9 cellular contexts compared by ENCODE assay signal in the genomic region with DNA sequence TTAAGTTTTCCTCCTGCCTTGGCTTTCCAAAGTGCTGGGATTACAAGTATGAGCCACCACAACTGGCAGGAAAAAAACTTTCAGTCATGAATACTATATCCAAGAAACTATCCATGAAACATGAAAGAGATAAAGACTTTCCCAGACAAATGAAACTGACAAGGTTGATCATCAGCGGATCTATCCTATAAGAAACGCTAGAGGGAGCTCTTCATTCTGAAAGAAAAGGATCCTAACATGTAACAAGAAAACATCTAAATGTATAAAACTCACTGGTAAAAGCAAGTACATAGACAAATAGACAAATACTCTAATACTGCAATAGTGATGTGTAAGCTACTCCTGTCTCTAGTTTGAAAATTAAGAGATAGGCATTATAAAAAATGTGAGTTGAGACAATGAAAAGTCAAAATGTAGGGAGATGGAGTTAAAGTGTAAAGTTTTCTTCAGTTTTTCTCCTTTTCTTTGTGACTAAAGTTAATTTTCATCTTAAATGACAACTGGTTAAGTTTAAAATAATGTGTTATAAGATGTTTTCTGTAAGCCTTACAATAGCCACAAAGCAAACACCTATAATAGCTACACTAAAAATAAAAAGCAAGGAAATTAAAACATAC.
DNase-seq lines count a peak whose midpoint lies in the region; ATAC-seq and TF ChIP-seq lines count a peak whose summit lies in the region.
"Had no signal": no experiment of that assay in that cellular context is flagged by ENCODE, and none has a peak within 500 bp of the region (broad histone marks: within the 10 kb centered on the region; RNA-seq: fewer than 3 reads in every experiment).

No MANE protein-coding gene starts in this region.

- ATAC-seq in HG02642 (IDR thresholded peaks at IDR 0.05; ENCODE audit: poor library complexity, unreplicated experiment) = no peak

- TF ChIP-seq POLR2A in NB4 (IDR thresholded peaks at IDR 0.05; ENCODE audit: extremely low read depth, insufficient read length) = no peak

- H3K4me3 ChIP-seq in NB4 (ENCODE audit: low read depth, low read length) = no peak overlapping the region
- H3K4me3 ChIP-seq: SJCRH30 had no signal

- TF ChIP-seq CTCF in NB4 (IDR thresholded peaks at IDR 0.05; ENCODE audit: low read depth, low read length) = peak; percentile 35

- DNase-seq in GF-D8 (lab: John Stamatoyannopoulos, UW) = peak; percentile 6
- DNase-seq in NB4 (ENCODE audit: low read depth) = peak; percentile 48
- DNase-seq in amniotic stem cell (lab: John Stamatoyannopoulos, UW) = peak; percentile 40
- peak; percentile 55 for DNase-seq in kidney tubule cell (ENCODE audit: low spot score)
- no peak for DNase-seq in T1000 (lab: John Stamatoyannopoulos, UW)
- no peak for DNase-seq in cerebellar nuclear complex (lab: John Stamatoyannopoulos, UW)
- DNase-seq in stimulated activated CD4-positive, alpha-beta T cell treated with anti-CD3 and anti-CD28 coated beads, Interleukin-12 subunit alpha, Interleukin-12 subunit beta, amount 100 ng/mL, for 4 hours = no peak

Comparison
In these comparisons a context has a peak if more than half of its experiments do, and no peak if none do; other contexts are left out.
1. DNase-seq: peak in GF-D8 (single experiment), NB4 (single experiment), amniotic stem cell (single experiment) and kidney tubule cell (single experiment); none in T1000 (single experiment), cerebellar nuclear complex (0 of 2) and stimulated activated CD4-positive, alpha-beta T cell treated with anti-CD3 and anti-CD28 coated beads, Interleukin-12 subunit alpha, Interleukin-12 subunit beta, amount 100 ng/mL, for 4 hours (single experiment).